ENCODE assay signal across 14 cellular contexts in genomic region chr12:73514672-73515071, GRCh38.
DNase-seq lines count a peak whose midpoint lies in the region; TF ChIP-seq lines count a peak whose summit lies in the region.
"Had no signal": no experiment of that assay in that cellular context is flagged by ENCODE, and none has a peak within 500 bp of the region (broad histone marks: within the 10 kb centered on the region; RNA-seq: fewer than 3 reads in every experiment).

No MANE protein-coding gene starts in this region.

- TF ChIP-seq CTCF in GM12872 (IDR thresholded peaks at IDR 0.05; ENCODE audit: insufficient read depth, low read depth, low read length) (peak; percentile 25; the same call in 1 of the 3 replicates), nephron progenitor cell (IDR thresholded peaks at IDR 0.05) (peak; percentile 6)

- POLR2A ChIA-PET in HEK293T (lab: Yijun Ruan, JAX), result no interaction called here

- H3K27ac Mint-ChIP-seq in nephron progenitor cell, result no peak overlapping the region
- H3K27ac Mint-ChIP-seq in activated naive CD8-positive, alpha-beta T cell treated with anti-CD3 and anti-CD28 coated beads for 36 hours, result no peak overlapping the region
- H3K27ac Mint-ChIP-seq: activated naive CD4-positive, alpha-beta T cell treated with anti-CD3 and anti-CD28 coated beads for 36 hours; CD4-positive, alpha-beta T cell had no signal

- in situ Hi-C loops in SK-MEL-5 (cut with HindIII; ENCODE audit: low pct_unique_long_range_greater_than_20kb, low sequenced_read_pairs), result no loop called here

- CTCF ChIA-PET in HEK293T (lab: Yijun Ruan, JAX), result interaction anchor here (0.9 kb wide), 1 partner anchor 16 kb away, joined by 3 read pairs; no protein-coding TSS in a partner anchor

- DNase-seq in HEK293T (ENCODE audit: extremely low spot score), result peak; percentile 32
- DNase-seq in SK-MEL-5 (ENCODE audit: low read depth, low spot score), result peak; percentile 20
- DNase-seq in nephron progenitor cell, result no peak
- no peak for DNase-seq in activated naive CD8-positive, alpha-beta T cell treated with anti-CD3 and anti-CD28 coated beads for 36 hours
- DNase-seq in NOMO-1 treated with DMSO at 0.1 percent for 48 hours (lab: John Stamatoyannopoulos, UW; ENCODE audit: unreplicated experiment), result no peak
- no peak for DNase-seq in NCI-H510A (lab: John Stamatoyannopoulos, UW)
- DNase-seq: activated naive CD4-positive, alpha-beta T cell treated with anti-CD3 and anti-CD28 coated beads for 36 hours; CD4-positive, alpha-beta T cell; GDM1; Kasumi-1; NCI-H146; NCI-H524 treated with DMSO at 0.1 percent for 48 hours; T-helper 2 cell had no signal

- no peaks in the 10 kb centered on the region for H3K4me1 Mint-ChIP-seq in nephron progenitor cell
- no peaks in the 10 kb centered on the region for H3K4me1 Mint-ChIP-seq in activated naive CD8-positive, alpha-beta T cell treated with anti-CD3 and anti-CD28 coated beads for 36 hours

- no peaks in the 10 kb centered on the region for H3K27me3 Mint-ChIP-seq in nephron progenitor cell (ENCODE audit: low read depth, poor library complexity)
- no peaks in the 10 kb centered on the region for H3K27me3 Mint-ChIP-seq in activated naive CD8-positive, alpha-beta T cell treated with anti-CD3 and anti-CD28 coated beads for 36 hours
- H3K27me3 Mint-ChIP-seq: CD4-positive, alpha-beta T cell had no signal

- H3K36me3 Mint-ChIP-seq in nephron progenitor cell (ENCODE audit: low read depth), result no peaks in the 10 kb centered on the region
- no peaks in the 10 kb centered on the region for H3K36me3 Mint-ChIP-seq in activated naive CD8-positive, alpha-beta T cell treated with anti-CD3 and anti-CD28 coated beads for 36 hours

- no peak overlapping the region for H3K4me3 Mint-ChIP-seq in nephron progenitor cell
- H3K4me3 Mint-ChIP-seq in activated naive CD8-positive, alpha-beta T cell treated with anti-CD3 and anti-CD28 coated beads for 36 hours, result no peak overlapping the region
- H3K4me3 Mint-ChIP-seq: activated naive CD4-positive, alpha-beta T cell treated with anti-CD3 and anti-CD28 coated beads for 36 hours; CD4-positive, alpha-beta T cell had no signal

- H3K9me3 Mint-ChIP-seq in nephron progenitor cell, result peaks cover 4% of the 10 kb centered on the region
- peaks cover 5% of the 10 kb centered on the region for H3K9me3 Mint-ChIP-seq in activated naive CD8-positive, alpha-beta T cell treated with anti-CD3 and anti-CD28 coated beads for 36 hours

TF ChIP-seq in HEK293T, 16 proteins besides CTCF, POLR2A, EP300 and RAD21:
- no peak for TF ChIP-seq HDGF (IDR thresholded peaks at IDR 0.05; ENCODE audit: borderline replicate concordance)
- no peak for TF ChIP-seq CTBP1 (IDR thresholded peaks at IDR 0.05; ENCODE audit: borderline replicate concordance)
- TF ChIP-seq SP1 (IDR thresholded peaks at IDR 0.05), result no peak
- no peak for TF ChIP-seq ARNT (IDR thresholded peaks at IDR 0.05)
- no peak for TF ChIP-seq FOXK2 (IDR thresholded peaks at IDR 0.05)
- no peak for TF ChIP-seq FOXA1 (IDR thresholded peaks at IDR 0.05)
- TF ChIP-seq NFRKB (IDR thresholded peaks at IDR 0.05), result no peak

Comparison
In these comparisons a context has a peak if more than half of its experiments do, and no peak if none do; other contexts are left out.
1. DNase-seq: peak in HEK293T (single experiment) and SK-MEL-5 (single experiment); none in nephron progenitor cell (single experiment), activated naive CD8-positive, alpha-beta T cell treated with anti-CD3 and anti-CD28 coated beads for 36 hours (single experiment), NOMO-1 treated with DMSO at 0.1 percent for 48 hours (single experiment) and NCI-H510A (single experiment).